ENCODE assay signal across 33 cellular contexts in the genomic region with DNA sequence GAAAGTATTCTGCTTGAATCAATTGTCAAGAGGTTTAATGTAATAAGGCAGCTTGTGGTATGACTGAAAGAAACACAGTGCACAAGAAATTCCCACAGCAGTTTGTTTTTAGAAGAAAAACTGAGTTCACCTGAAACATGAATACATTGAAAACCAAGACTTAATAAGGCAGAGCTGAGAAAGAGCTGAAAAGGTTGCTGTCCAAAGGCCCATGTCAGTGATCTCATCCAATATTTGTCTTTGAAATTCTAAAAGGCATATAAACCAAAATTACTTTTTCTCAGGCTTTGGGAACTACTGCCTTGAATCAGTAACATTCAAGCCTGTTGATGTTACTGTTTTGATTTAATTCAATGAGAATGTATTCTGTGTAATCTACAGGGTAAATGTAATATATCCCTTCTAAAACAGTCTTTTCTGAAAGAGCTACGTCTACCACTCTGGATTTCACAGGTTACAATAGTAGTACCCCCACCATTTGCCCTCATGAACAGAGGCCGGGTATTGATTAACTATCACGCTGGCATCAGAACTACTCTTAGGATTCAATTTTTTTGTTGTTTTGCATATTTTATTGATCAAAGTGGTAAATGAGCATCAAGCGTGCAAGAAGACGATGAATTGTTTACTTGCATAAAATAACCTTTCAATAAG. TPM values are rescaled to one million over a fixed set of nuclear protein-coding genes. Genes with fewer than 3 reads are reported as not detected.
"Had no signal": no experiment of that assay in that cellular context is flagged by ENCODE, and none has a peak within 500 bp of the region (broad histone marks: within the 10 kb centered on the region; RNA-seq: fewer than 3 reads in every experiment).

No MANE protein-coding gene starts in this region.

- H3K27ac Mint-ChIP-seq: activated CD4-positive, alpha-beta T cell treated with anti-CD3 and anti-CD28 coated beads for 36 hours; activated CD4-positive, alpha-beta T cell treated with anti-CD3 and anti-CD28 coated beads, Interleukin-2, amount 10 ng/mL, durations not matched to agents 7 days and 5 days; activated CD8-positive, alpha-beta T cell treated with anti-CD3 and anti-CD28 coated beads, Interleukin-2, amount 10 ng/mL, durations not matched to agents 7 days and 5 days; activated naive CD4-positive, alpha-beta T cell treated with anti-CD3 and anti-CD28 coated beads, Interleukin-2, amount 10 ng/mL, durations not matched to agents 7 days and 5 days; activated naive CD8-positive, alpha-beta T cell treated with anti-CD3 and anti-CD28 coated beads for 36 hours; activated T-helper 1 cell treated with anti-CD3 and anti-CD28 coated beads, Interleukin-12 subunit alpha, Interleukin-12 subunit beta, Interleukin-2, Interleukin-4 antibody, amounts not matched to agents 30 ng/mL and 10 ng/mL and 1 ng/mL, durations not matched to agents 14 hours and 24 hours and 36 hours had no signal

- ATAC-seq: activated CD4-positive, alpha-beta T cell treated with anti-CD3 and anti-CD28 coated beads for 36 hours; activated CD8-positive, alpha-beta T cell treated with anti-CD3 and anti-CD28 coated beads, Interleukin-2, amount 10 ng/mL, durations not matched to agents 7 days and 5 days; activated T-cell treated with anti-CD3 and anti-CD28 coated beads, Interleukin-2, amount 50 U/mL, for 4 hours; PC-3 had no signal

- H3K9me3 ChIP-seq: MG63, Peyer's patch had no signal

- H3K27ac ChIP-seq: Peyer's patch had no signal

- H3K4me3 ChIP-seq: MG63, Peyer's patch had no signal

- H3K4me1 ChIP-seq: Peyer's patch had no signal

- H3K4me1 Mint-ChIP-seq: activated CD4-positive, alpha-beta T cell treated with anti-CD3 and anti-CD28 coated beads for 36 hours; activated CD4-positive, alpha-beta T cell treated with anti-CD3 and anti-CD28 coated beads, Interleukin-2, amount 10 ng/mL, durations not matched to agents 7 days and 5 days; activated naive CD4-positive, alpha-beta T cell treated with anti-CD3 and anti-CD28 coated beads, Interleukin-2, amount 10 ng/mL, durations not matched to agents 7 days and 5 days; activated naive CD8-positive, alpha-beta T cell treated with anti-CD3 and anti-CD28 coated beads for 36 hours had no signal

- H3K4me3 Mint-ChIP-seq: activated CD4-positive, alpha-beta T cell treated with anti-CD3 and anti-CD28 coated beads for 36 hours; activated CD4-positive, alpha-beta T cell treated with anti-CD3 and anti-CD28 coated beads, Interleukin-2, amount 10 ng/mL, durations not matched to agents 7 days and 5 days; activated CD8-positive, alpha-beta T cell treated with anti-CD3 and anti-CD28 coated beads, Interleukin-2, amount 10 ng/mL, durations not matched to agents 7 days and 5 days; activated naive CD4-positive, alpha-beta T cell treated with anti-CD3 and anti-CD28 coated beads, Interleukin-2, amount 10 ng/mL, durations not matched to agents 7 days and 5 days; activated naive CD8-positive, alpha-beta T cell treated with anti-CD3 and anti-CD28 coated beads for 36 hours; activated T-cell treated with anti-CD3 and anti-CD28 coated beads, Interleukin-2, amount 50 U/mL, for 4 hours; activated T-helper 1 cell treated with anti-CD3 and anti-CD28 coated beads, Interleukin-12 subunit alpha, Interleukin-12 subunit beta, Interleukin-2, Interleukin-4 antibody, amounts not matched to agents 30 ng/mL and 10 ng/mL and 1 ng/mL, durations not matched to agents 14 hours and 24 hours and 36 hours had no signal

- H3K36me3 ChIP-seq: MG63, Peyer's patch had no signal

- DNase-seq: activated CD4-positive, alpha-beta T cell treated with anti-CD3 and anti-CD28 coated beads for 36 hours; activated CD4-positive, alpha-beta T cell treated with anti-CD3 and anti-CD28 coated beads, Interleukin-2, amount 10 ng/mL, durations not matched to agents 7 days and 5 days; activated CD4-positive, alpha-beta T cell treated with anti-CD3 and anti-CD28 coated beads, Interleukin-2, amount 50 U/mL, for 48 hours; activated CD8-positive, alpha-beta T cell treated with anti-CD3 and anti-CD28 coated beads, Interleukin-2, amount 10 ng/mL, durations not matched to agents 7 days and 5 days; activated gamma-delta T cell treated with Interleukin-2 at 50 U/mL for 16 hours; activated naive CD4-positive, alpha-beta T cell treated with anti-CD3 and anti-CD28 coated beads, Interleukin-2, amount 10 ng/mL, durations not matched to agents 7 days and 5 days; activated naive CD8-positive, alpha-beta T cell treated with anti-CD3 and anti-CD28 coated beads for 36 hours; activated T-cell treated with anti-CD3 and anti-CD28 coated beads for 4 hours; activated T-cell treated with anti-CD3 and anti-CD28 coated beads, Interleukin-2, amount 50 U/mL, for 4 hours; amniotic stem cell; aorta; cerebellar nuclear complex; Kasumi-1; KG1; MG63; NCI-H1048; NCI-H1105 treated with DMSO at 0.1 percent for 48 hours; NCI-H1436; NCI-H1694; NCI-H1930; NCI-H2081 treated with DMSO at 0.1 percent for 48 hours; NCI-H510A; NCI-H526; NCI-H748 treated with DMSO at 0.1 percent for 48 hours; NK-92 treated with Interleukin-12 subunit alpha and Interleukin-12 subunit beta, amount 100 ng/mL, for 24 hours; PC-3; Peyer's patch; RPMI8226; SIG-M5; T1000 had no signal

- H3K27me3 Mint-ChIP-seq: activated CD4-positive, alpha-beta T cell treated with anti-CD3 and anti-CD28 coated beads for 36 hours; activated CD4-positive, alpha-beta T cell treated with anti-CD3 and anti-CD28 coated beads, Interleukin-2, amount 10 ng/mL, durations not matched to agents 7 days and 5 days had no signal

- H3K9me3 Mint-ChIP-seq: activated CD4-positive, alpha-beta T cell treated with anti-CD3 and anti-CD28 coated beads, Interleukin-2, amount 10 ng/mL, durations not matched to agents 7 days and 5 days; activated naive CD4-positive, alpha-beta T cell treated with anti-CD3 and anti-CD28 coated beads, Interleukin-2, amount 10 ng/mL, durations not matched to agents 7 days and 5 days; activated naive CD8-positive, alpha-beta T cell treated with anti-CD3 and anti-CD28 coated beads for 36 hours; activated T-cell treated with anti-CD3 and anti-CD28 coated beads, Interleukin-2, amount 50 U/mL, for 4 hours; activated T-helper 1 cell treated with anti-CD3 and anti-CD28 coated beads, Interleukin-12 subunit alpha, Interleukin-12 subunit beta, Interleukin-2, Interleukin-4 antibody, amounts not matched to agents 30 ng/mL and 10 ng/mL and 1 ng/mL, durations not matched to agents 14 hours and 24 hours and 36 hours had no signal

- H3K36me3 Mint-ChIP-seq: activated naive CD4-positive, alpha-beta T cell treated with anti-CD3 and anti-CD28 coated beads, Interleukin-2, amount 10 ng/mL, durations not matched to agents 7 days and 5 days; activated naive CD8-positive, alpha-beta T cell treated with anti-CD3 and anti-CD28 coated beads for 36 hours had no signal

- H3K27me3 ChIP-seq: MG63, Peyer's patch had no signal

RNA-seq across cellular contexts. Expression of gene PPIC, which starts 57.8 kb away (rescaled TPM):
- total RNA-seq: activated CD4-positive, alpha-beta T cell treated with anti-CD3 and anti-CD28 coated beads for 36 hours; activated CD4-positive, alpha-beta T cell treated with anti-CD3 and anti-CD28 coated beads, Interleukin-2, amount 10 ng/mL, durations not matched to agents 7 days and 5 days; activated CD8-positive, alpha-beta T cell treated with anti-CD3 and anti-CD28 coated beads, Interleukin-2, amount 10 ng/mL, durations not matched to agents 7 days and 5 days; activated naive CD8-positive, alpha-beta T cell treated with anti-CD3 and anti-CD28 coated beads for 36 hours; activated T-helper 1 cell treated with anti-CD3 and anti-CD28 coated beads, Interleukin-12 subunit alpha, Interleukin-12 subunit beta, Interleukin-2, Interleukin-4 antibody, amounts not matched to agents 30 ng/mL and 10 ng/mL and 1 ng/mL, durations not matched to agents 14 hours and 24 hours and 36 hours; T-helper 1 cell treated with Interleukin-12 subunit alpha and Interleukin-12 subunit beta and Interleukin-4 antibody, amounts not matched to agents 30 ng/mL and 1 ng/mL, for 36 hours; T-helper 2 cell treated with Interferon-gamma antibody and Interleukin-4, amounts not matched to agents 100 ng/mL and 5 ng/mL, for 36 hours had no signal
